In genomic region chr19:49869009-49869483, GRCh38 we compare ENCODE assay signal across 8 cellular contexts. TPM values are rescaled to one million over a fixed set of nuclear protein-coding genes. Genes with fewer than 3 reads are reported as not detected.
DNase-seq lines count a peak whose midpoint lies in the region; ATAC-seq and TF ChIP-seq lines count a peak whose summit lies in the region.

No MANE protein-coding gene starts in this region.

- H3K9me3 ChIP-seq in SK-N-MC (ENCODE audit: low read depth, low read length) (no peaks in the 10 kb centered on the region), stomach (no peaks in the 10 kb centered on the region)

- no peak for TF ChIP-seq EP300 in stomach (IDR thresholded peaks at IDR 0.05)

- WGBS in stomach, 5 donors: 0 to 4% (median 1%) methylated on average over 15 of the region's 15 CpGs

- H3K4me1 ChIP-seq in stomach: peaks cover 42 to 73% (median 61%) of the 10 kb centered on the region in 4 donors

- H3K9ac ChIP-seq in SK-N-MC (ENCODE audit: insufficient read length): no peak overlapping the region

- no peak for TF ChIP-seq POLR2A in stomach (IDR thresholded peaks at IDR 0.05)

- intact Hi-C loops in left ventricle myocardium superior (cut with micrococcal nuclease) (no loop called here), stomach (cut with DNase I; ENCODE audit: low total_unique reads) (no loop called here)

- H3K27ac ChIP-seq in SK-N-MC (peak overlapping the region; percentile 82), stomach (peak overlapping the region; percentile 88 to 99 (median 95))

- H3K4me3 ChIP-seq in H7 (ENCODE audit: insufficient read depth, low read depth, low read length) (peak overlapping the region; percentile 42), SK-N-MC (peak overlapping the region; percentile 75), stomach (peak overlapping the region; percentile 36 to 47 (median 42))

- DNase-seq in D341Med (ENCODE audit: low spot score) (peak; percentile 65), H7 (no peak), SK-N-MC (ENCODE audit: low read depth, low spot score) (no peak), left ventricle myocardium superior (no peak), stomach (no peak), AG08395 (ENCODE audit: low spot score) (no peak), HuH-7.5 (ENCODE audit: low spot score) (no peak)

- peak; percentile 22 for ATAC-seq in left ventricle myocardium superior
- ATAC-seq in HG02759 (IDR thresholded peaks at IDR 0.05; ENCODE audit: unreplicated experiment): no peak

- no peak for TF ChIP-seq CTCF in stomach (IDR thresholded peaks at IDR 0.05)

- H3K27me3 ChIP-seq in H7 (ENCODE audit: control insufficient read depth, insufficient read depth, low read length): no peaks in the 10 kb centered on the region
- no peaks in the 10 kb centered on the region for H3K27me3 ChIP-seq in stomach

- peaks cover 8% of the 10 kb centered on the region for H3K36me3 ChIP-seq in H7 (replicated peaks; ENCODE audit: control insufficient read depth, insufficient read depth, low read length)
- peaks cover 19% of the 10 kb centered on the region for H3K36me3 ChIP-seq in SK-N-MC (ENCODE audit: insufficient read depth, low read length)
- peaks cover 11 to 38% (median 33%) of the 10 kb centered on the region in 4 donors for H3K36me3 ChIP-seq in stomach

RNA-seq across cellular contexts. Expression of gene PNKP, which starts 1.7 kb away (rescaled TPM):
- total RNA-seq in H7 (2014; rRNA removed; shearing (Covaris generic)): 76.2 and 94.7 TPM in 2 replicates
- total RNA-seq in left ventricle myocardium superior (39.1 TPM), stomach (100 to 1,000 TPM in 3 of 5 donors, 10 to 100 TPM in 2; 30.3 to 208 (median 115) TPM)
- polyA plus RNA-seq in stomach: 10 to 100 TPM; 38.9 to 69.7 (median 39.7) TPM

RNA-seq across cellular contexts. Expression of gene AKT1S1, which starts 8.1 kb away (rescaled TPM):
- 7.2 and 12.9 TPM in 2 replicates for total RNA-seq in H7 (2014; rRNA removed; shearing (Covaris generic))
- 41.2 TPM for total RNA-seq in left ventricle myocardium superior
- total RNA-seq in stomach: 10 to 100 TPM in 4 of 5 donors, 1 to 10 TPM in 1; 3.5 to 63.7 (median 10.7) TPM
- 10 to 100 TPM; 35.5 to 41.0 (median 38.3) TPM for polyA plus RNA-seq in stomach

RNA-seq across cellular contexts. Expression of gene TBC1D17, which starts 8.5 kb away (rescaled TPM):
- 10.2 and 12.6 TPM in 2 replicates for total RNA-seq in H7 (2014; rRNA removed; shearing (Covaris generic))
- total RNA-seq in left ventricle myocardium superior (47.7 TPM), stomach (10 to 100 TPM; 10.5 to 77.1 (median 42.4) TPM)
- polyA plus RNA-seq in stomach: 10 to 100 TPM; 33.5 to 33.6 (median 33.6) TPM

RNA-seq across cellular contexts. Expression of gene PTOV1, which starts 18.1 kb away (rescaled TPM):
- 205 and 219 TPM in 2 replicates for total RNA-seq in H7 (2014; rRNA removed; shearing (Covaris generic))
- total RNA-seq in left ventricle myocardium superior (127 TPM), stomach (100 to 1,000 TPM in 3 of 5 donors, 10 to 100 TPM in 2; 45.0 to 186 (median 102) TPM)
- 100 to 1,000 TPM; 117 to 131 (median 118) TPM for polyA plus RNA-seq in stomach

RNA-seq across cellular contexts. Expression of gene IL4I1, which starts 27.6 kb away (rescaled TPM):
- 0.59 and 0.73 TPM in 2 replicates for total RNA-seq in H7 (2014; rRNA removed; shearing (Covaris generic))
- not detected for total RNA-seq in left ventricle myocardium superior
- under 1 TPM in 3 of 5 donors, not detected in 2; 0.45 to 0.73 (median 0.58) TPM for total RNA-seq in stomach
- polyA plus RNA-seq in stomach: 1 to 10 TPM in 1 of 3 donors, under 1 TPM in 2; 0.56 to 1.1 (median 0.76) TPM
